Comparison of ENCODE assay signal across 14 cellular contexts in the genomic region with DNA sequence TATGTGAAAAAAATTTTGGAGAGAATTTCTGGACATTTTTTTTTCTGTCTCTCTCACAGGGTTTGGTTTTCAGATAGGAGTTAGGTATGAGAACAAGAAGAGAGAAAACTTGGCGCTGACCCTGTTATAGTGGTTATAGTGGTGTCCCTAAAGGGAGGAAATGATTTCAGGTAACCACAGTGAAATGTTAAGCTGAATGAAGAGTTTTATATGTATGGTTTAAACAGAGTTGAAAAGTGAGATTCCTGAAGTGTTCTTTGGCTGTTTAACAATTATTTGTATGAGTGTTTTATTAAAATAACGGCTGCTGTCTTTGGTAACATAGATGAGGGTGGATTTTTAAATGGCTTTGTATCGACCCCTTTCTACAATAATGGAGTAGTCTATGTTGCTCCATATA. TPM values are rescaled to one million over a fixed set of nuclear protein-coding genes. Genes with fewer than 3 reads are reported as not detected.
DNase-seq lines count a peak whose midpoint lies in the region; ATAC-seq and TF ChIP-seq lines count a peak whose summit lies in the region.
"Had no signal": no experiment of that assay in that cellular context is flagged by ENCODE, and none has a peak within 500 bp of the region (broad histone marks: within the 10 kb centered on the region; RNA-seq: fewer than 3 reads in every experiment).

No MANE protein-coding gene starts in this region.

- no peak overlapping the region for H3K27ac ChIP-seq in BLaER1 treated with 17β-estradiol and CSF1 and Interleukin-3, amounts not matched to agents 10 nM and 100 nM
- H3K27ac ChIP-seq: ascending aorta, dorsolateral prefrontal cortex, RWPE1 had no signal

- peak overlapping the region in 10 of 11 experiments; percentile 4 to 96 (median 53); a peak in 13 of 22 replicates for H3K4me2 ChIP-seq in BLaER1 treated with 17β-estradiol and CSF1 and Interleukin-3, amounts not matched to agents 10 nM and 100 nM

- H3K9me3 Mint-ChIP-seq in activated CD8-positive, alpha-beta T cell treated with anti-CD3 and anti-CD28 coated beads, Interleukin-2, amount 10 ng/mL, durations not matched to agents 7 days and 5 days (ENCODE audit: insufficient read depth): no peaks in the 10 kb centered on the region
- no peaks in the 10 kb centered on the region for H3K9me3 Mint-ChIP-seq in mesothelial cell of epicardium
- H3K9me3 Mint-ChIP-seq: IgD-negative memory B cell had no signal

- H3K36me3 Mint-ChIP-seq in activated CD8-positive, alpha-beta T cell treated with anti-CD3 and anti-CD28 coated beads, Interleukin-2, amount 10 ng/mL, durations not matched to agents 7 days and 5 days (ENCODE audit: low read depth): peaks cover 87% of the 10 kb centered on the region
- H3K36me3 Mint-ChIP-seq in mesothelial cell of epicardium: peaks cover 16% of the 10 kb centered on the region

- H3K4me1 ChIP-seq in BLaER1 treated with 17β-estradiol and CSF1 and Interleukin-3, amounts not matched to agents 10 nM and 100 nM: peaks cover 79 to 100% (median 95%) of the 10 kb centered on the region in 10 experiments

- peak; percentile 50 for ATAC-seq in activated CD8-positive, alpha-beta T cell treated with anti-CD3 and anti-CD28 coated beads, Interleukin-2, amount 10 ng/mL, durations not matched to agents 7 days and 5 days
- ATAC-seq in GM21381 (IDR thresholded peaks at IDR 0.05; ENCODE audit: unreplicated experiment) (no peak), HG03469 (IDR thresholded peaks at IDR 0.05; ENCODE audit: unreplicated experiment) (no peak)

- CTCF ChIA-PET in activated CD8-positive, alpha-beta T cell treated with anti-CD3 and anti-CD28 coated beads, Interleukin-2, amount 10 ng/mL, durations not matched to agents 7 days and 5 days (lab: Charles Lee): interaction anchor here (6.6 kb wide), 1 partner anchor 137 kb away, joined by 31 read pairs; the partner anchor contains the start of gene KCNC4

- no peak overlapping the region for H3K9ac ChIP-seq in BLaER1 treated with 17β-estradiol and CSF1 and Interleukin-3, amounts not matched to agents 10 nM and 100 nM

- H3K27me3 ChIP-seq in BLaER1 treated with 17β-estradiol and CSF1 and Interleukin-3, amounts not matched to agents 10 nM and 100 nM: no peaks in the 10 kb centered on the region
- H3K27me3 ChIP-seq: ascending aorta, dorsolateral prefrontal cortex had no signal

- no peaks in the 10 kb centered on the region for H3K9me3 ChIP-seq in BLaER1 treated with 17β-estradiol and CSF1 and Interleukin-3, amounts not matched to agents 10 nM and 100 nM (replicated peaks in 1 of 11)
- H3K9me3 ChIP-seq: ascending aorta had no signal

- H3K4me1 Mint-ChIP-seq in activated CD8-positive, alpha-beta T cell treated with anti-CD3 and anti-CD28 coated beads, Interleukin-2, amount 10 ng/mL, durations not matched to agents 7 days and 5 days (ENCODE audit: low read depth): peaks cover 91% of the 10 kb centered on the region
- H3K4me1 Mint-ChIP-seq in mesothelial cell of epicardium: peaks cover 71% of the 10 kb centered on the region

- POLR2A ChIA-PET in activated CD8-positive, alpha-beta T cell treated with anti-CD3 and anti-CD28 coated beads, Interleukin-2, amount 10 ng/mL, durations not matched to agents 7 days and 5 days (lab: Charles Lee): no interaction called here

- no peaks in the 10 kb centered on the region for H3K27me3 Mint-ChIP-seq in activated CD8-positive, alpha-beta T cell treated with anti-CD3 and anti-CD28 coated beads, Interleukin-2, amount 10 ng/mL, durations not matched to agents 7 days and 5 days (ENCODE audit: low read depth)
- no peaks in the 10 kb centered on the region for H3K27me3 Mint-ChIP-seq in mesothelial cell of epicardium (ENCODE audit: low read depth)
- H3K27me3 Mint-ChIP-seq: IgD-negative memory B cell had no signal

- H3K27ac Mint-ChIP-seq in activated CD8-positive, alpha-beta T cell treated with anti-CD3 and anti-CD28 coated beads, Interleukin-2, amount 10 ng/mL, durations not matched to agents 7 days and 5 days: no peak overlapping the region
- H3K27ac Mint-ChIP-seq in mesothelial cell of epicardium: peak overlapping the region; percentile 0

- TF ChIP-seq CTCF in GM12865 (IDR thresholded peaks at IDR 0.05; ENCODE audit: insufficient read depth, low read depth, low read length, missing control alignments) (no peak), mesothelial cell of epicardium (IDR thresholded peaks at IDR 0.05; ENCODE audit: unreplicated experiment) (no peak)

- DNase-seq in GM12865 (ENCODE audit: low read depth): no peak
- no peak for DNase-seq in activated CD8-positive, alpha-beta T cell treated with anti-CD3 and anti-CD28 coated beads, Interleukin-2, amount 10 ng/mL, durations not matched to agents 7 days and 5 days
- DNase-seq in mesothelial cell of epicardium (ENCODE audit: low spot score in 2 of 2, unreplicated experiment in 2 of 2): no peak
- no peak for DNase-seq in NCI-H146 (lab: John Stamatoyannopoulos, UW)
- no peak for DNase-seq in NCI-H526 treated with DMSO at 0.1 percent for 48 hours (lab: John Stamatoyannopoulos, UW)
- DNase-seq: dorsolateral prefrontal cortex, NCI-H524, occipital lobe had no signal

- H3K36me3 ChIP-seq in BLaER1 treated with 17β-estradiol and CSF1 and Interleukin-3, amounts not matched to agents 10 nM and 100 nM: peaks cover 57 to 100% (median 90%) of the 10 kb centered on the region in 11 experiments

- H4K20me1 ChIP-seq in BLaER1 treated with 17β-estradiol and CSF1 and Interleukin-3, amounts not matched to agents 10 nM and 100 nM: peaks cover 92 to 100% (median 100%) of the 10 kb centered on the region in 11 experiments

- H3K4me3 ChIP-seq in BLaER1 treated with 17β-estradiol and CSF1 and Interleukin-3, amounts not matched to agents 10 nM and 100 nM: no peak overlapping the region
- peak overlapping the region; percentile 51 for H3K4me3 ChIP-seq in GM12865 (ENCODE audit: low read depth, low read length)
- H3K4me3 ChIP-seq: ascending aorta, dorsolateral prefrontal cortex had no signal

- H3K4me3 Mint-ChIP-seq in activated CD8-positive, alpha-beta T cell treated with anti-CD3 and anti-CD28 coated beads, Interleukin-2, amount 10 ng/mL, durations not matched to agents 7 days and 5 days: peak overlapping the region; percentile 13
- no peak overlapping the region for H3K4me3 Mint-ChIP-seq in mesothelial cell of epicardium

RNA-seq across cellular contexts. Expression of gene RBM15, which starts 6.3 kb away (rescaled TPM):
- 10 to 100 TPM; 72.0 to 75.5 TPM for total RNA-seq in activated CD8-positive, alpha-beta T cell treated with anti-CD3 and anti-CD28 coated beads, Interleukin-2, amount 10 ng/mL, durations not matched to agents 7 days and 5 days
- total RNA-seq in mesothelial cell of epicardium: 39.7 to 41.9 TPM (median 41.0 TPM) in 3 replicates

RNA-seq across cellular contexts. Expression of gene SLC16A4, which starts 45.3 kb away (rescaled TPM):
- under 1 TPM; 0.23 to 0.26 TPM for total RNA-seq in activated CD8-positive, alpha-beta T cell treated with anti-CD3 and anti-CD28 coated beads, Interleukin-2, amount 10 ng/mL, durations not matched to agents 7 days and 5 days
- total RNA-seq in mesothelial cell of epicardium: 13.7 to 14.4 TPM (median 13.7 TPM) in 3 replicates

Comparison
In these comparisons a context has a peak if more than half of its experiments do, and no peak if none do; other contexts are left out.
1. RNA of gene SLC16A4, which starts 45.3 kb away (total RNA-seq): 13.7 to 14.4 TPM in mesothelial cell of epicardium; 0.23 to 0.26 TPM in activated CD8-positive, alpha-beta T cell treated with anti-CD3 and anti-CD28 coated beads, Interleukin-2, amount 10 ng/mL, durations not matched to agents 7 days and 5 days; every median in the first group is over 10 times any median in the second.